Comparison of ENCODE assay signal across 8 cellular contexts in genomic region chr11:82900277-82901164, GRCh38. TPM values are rescaled to one million over a fixed set of nuclear protein-coding genes. Genes with fewer than 3 reads are reported as not detected.
DNase-seq lines count a peak whose midpoint lies in the region; ATAC-seq, FAIRE-seq and TF ChIP-seq lines count a peak whose summit lies in the region.

PRCP (minus strand) TSS chr11:82900430; CDS start chr11:82900402, 28 bp downstream.

- peak; percentile 13 for TF ChIP-seq CTCF in AG09309 (IDR thresholded peaks at IDR 0.05; ENCODE audit: control insufficient read depth, insufficient read depth, low read depth, low read length, missing control alignments)
- TF ChIP-seq CTCF in kidney (IDR thresholded peaks at IDR 0.05; ENCODE audit: borderline replicate concordance, extremely low read depth, insufficient read depth), result no peak

- H3K4me3 ChIP-seq in AG09309 (ENCODE audit: control insufficient read depth, low read depth, low read length) (peak within 1 kb of the TSS; percentile 84), kidney (ENCODE audit: low read length in 2 of 2) (peak within 1 kb of the TSS; percentile 72 to 99)

- H3K4me1 ChIP-seq in kidney (ENCODE audit: control insufficient read depth in 1 of 2, insufficient read depth in 1 of 2, low read depth in 1 of 2, low read length in 2 of 2), result peaks cover 5 to 11% of the 10 kb centered on the region in 2 donors

- peak; percentile 87 for ATAC-seq in GM19023 (IDR thresholded peaks at IDR 0.05; ENCODE audit: unreplicated experiment)
- peak; percentile 79 for ATAC-seq in HG03280 (IDR thresholded peaks at IDR 0.05; ENCODE audit: unreplicated experiment)

- H3K9me3 ChIP-seq in kidney (ENCODE audit: control insufficient read depth in 1 of 2, low read length in 2 of 2), result no peaks in the 10 kb centered on the region

- H3K36me3 ChIP-seq in kidney (ENCODE audit: control insufficient read depth in 1 of 2, insufficient read depth in 2 of 2, low read length in 2 of 2), result no peaks in the 10 kb centered on the region

- no peak for FAIRE-seq in kidney (lab: Jason Lieb, UNC)

- peak within 1 kb of the TSS; percentile 93 to 96 for H3K9ac ChIP-seq in kidney (ENCODE audit: low read length in 2 of 2)

- intact Hi-C loops in kidney (cut with DNase I), result no loop called here

- peak; percentile 57 for DNase-seq in AG09309 (ENCODE audit: low read depth)
- DNase-seq in NCI-H446 (lab: John Stamatoyannopoulos, UW), result peak; percentile 83 to 96
- peak; percentile 92 for DNase-seq in activated CD4-positive, CD25-positive, alpha-beta regulatory T cell treated with anti-CD3 and anti-CD28 coated beads, Interleukin-2, amount 50 U/mL, for 72 hours
- peak; percentile 68 to 73 for DNase-seq in cerebellar nuclear complex (lab: John Stamatoyannopoulos, UW)
- DNase-seq in kidney, result peak; percentile 98
- DNase-seq in stimulated activated CD4-positive, alpha-beta T cell treated with anti-CD3 and anti-CD28 coated beads, Interleukin-15, amount 100 ng/mL, for 24 hours, result peak; percentile 98

- peak within 1 kb of the TSS; percentile 95 to 98 for H3K27ac ChIP-seq in kidney (ENCODE audit: low read depth in 2 of 2, low read length in 2 of 2)

RNA-seq across cellular contexts. Expression of gene PRCP, which starts in this region (rescaled TPM):
- 115 TPM for total RNA-seq in kidney
- 202 TPM for polyA plus RNA-seq in kidney (ENCODE audit: insufficient read depth, low read depth, low replicate concordance)

Comparison
In these comparisons a context has a peak if more than half of its experiments do, and no peak if none do; other contexts are left out.
1. Peak in every context shown above with its lines: DNase-seq, ATAC-seq, H3K4me3 ChIP-seq and H3K27ac ChIP-seq.